In genomic region chr11:16928052-16928451, GRCh38 we compare ENCODE assay signal across 6 cellular contexts.
"Had no signal": no experiment of that assay in that cellular context is flagged by ENCODE, and none has a peak within 500 bp of the region (broad histone marks: within the 10 kb centered on the region; RNA-seq: fewer than 3 reads in every experiment).

No MANE protein-coding gene starts in this region.

- H3K27ac ChIP-seq: HL-60 had no signal

- H3K9me3 Mint-ChIP-seq: IgD-negative memory B cell had no signal

- H3K4me3 ChIP-seq: K562 had no signal

- H3K36me3 Mint-ChIP-seq: IgD-negative memory B cell had no signal

- DNase-seq: IMR-90, KBM-7, KG1 had no signal

- H3K27ac Mint-ChIP-seq: IgD-negative memory B cell had no signal
